In the genomic region with DNA sequence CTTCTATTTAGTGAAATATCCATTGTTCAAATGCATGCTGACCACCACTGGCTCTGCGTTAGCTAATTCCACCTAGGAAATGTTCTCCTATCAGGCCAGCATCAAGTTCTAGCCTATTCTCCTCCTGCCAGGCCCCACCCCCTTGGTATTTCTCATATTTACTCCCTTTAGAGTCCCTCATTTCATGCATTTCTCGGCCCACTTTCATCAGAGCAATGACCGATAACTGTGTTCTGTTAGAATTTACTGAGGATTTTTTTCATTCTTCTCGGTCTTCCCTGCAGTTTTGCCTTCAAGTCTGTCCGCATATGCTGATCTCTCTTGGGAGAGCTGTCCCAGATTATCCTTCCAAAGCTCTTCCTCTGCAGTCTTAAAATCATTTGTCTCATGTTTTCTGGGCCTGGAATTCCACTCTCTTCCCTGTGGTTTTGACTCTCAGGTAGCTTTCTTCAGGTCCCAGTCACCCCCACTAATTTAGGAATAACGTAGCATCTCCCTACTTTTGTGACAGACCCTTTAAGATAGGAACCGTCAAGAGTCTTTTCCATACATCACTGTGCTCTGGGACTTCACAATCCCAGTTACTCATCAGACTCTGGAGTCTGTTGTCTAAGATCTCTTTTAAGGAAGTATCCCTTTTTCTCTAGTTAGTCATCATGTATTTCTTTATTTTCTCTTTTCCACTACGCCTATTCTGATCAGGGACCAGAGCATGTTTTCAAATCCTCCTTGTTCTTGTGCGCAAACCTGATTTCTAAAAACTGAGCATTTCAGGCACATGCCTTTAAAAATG, we compare ENCODE assay signal across 20 cellular contexts.
A peak's percentile ranks its signal among the peaks of the same experiment; 100 is the strongest.
DNase-seq lines count a peak whose midpoint lies in the region; ATAC-seq and TF ChIP-seq lines count a peak whose summit lies in the region.
"Had no signal": no experiment of that assay in that cellular context is flagged by ENCODE, and none has a peak within 500 bp of the region (broad histone marks: within the 10 kb centered on the region; RNA-seq: fewer than 3 reads in every experiment).

No MANE protein-coding gene starts in this region.

- TF ChIP-seq POLR2A in heart left ventricle (IDR thresholded peaks at IDR 0.05) (no peak), testis (IDR thresholded peaks at IDR 0.05) (no peak)

- H3K9ac ChIP-seq in MM.1S (ENCODE audit: low read length) = no peak overlapping the region

- H3K4me3 ChIP-seq in heart left ventricle = no peak overlapping the region
- no peak overlapping the region for H3K4me3 ChIP-seq in fibroblast of mammary gland (ENCODE audit: control insufficient read depth, low read depth, low read length)
- no peak overlapping the region for H3K4me3 ChIP-seq in testis
- no peak overlapping the region for H3K4me3 ChIP-seq in MM.1S (ENCODE audit: low read length)
- H3K4me3 ChIP-seq: hepatocyte had no signal

- no peak overlapping the region for H3K4me2 ChIP-seq in MM.1S (ENCODE audit: low read depth, low read length)
- H3K4me2 ChIP-seq: hepatocyte had no signal

- DNase-seq in heart left ventricle (no peak), left ventricle myocardium superior (no peak), RPMI7951 (ENCODE audit: low read depth) (peak; percentile 28), fibroblast of mammary gland (ENCODE audit: low read depth) (peak; percentile 60), testis (no peak), germinal center (ENCODE audit: low spot score) (no peak), MM.1S (no peak)
- no peak for DNase-seq in activated CD4-positive, alpha-beta T cell treated with anti-CD3 and anti-CD28 coated beads, Interleukin-2, amount 50 U/mL, for 1 hour
- DNase-seq: ACHN; activated CD4-positive, alpha-beta T cell treated with anti-CD3 and anti-CD28 coated beads for 4 hours; Caco-2; cerebellar nuclear complex; GF-D8; left colon; NCI-H2107; NCI-H748 treated with DMSO at 0.1 percent for 48 hours; posterior cingulate gyrus; T-helper 2 cell had no signal

- H3K27ac ChIP-seq in heart left ventricle (peak overlapping the region in 11 of 12 donors; percentile 14 to 84 (median 66)), testis (peak overlapping the region; percentile 62 to 80), MM.1S (ENCODE audit: low read length) (no peak overlapping the region)
- H3K27ac ChIP-seq: epithelial cell of prostate had no signal

- no peaks in the 10 kb centered on the region for H3K79me2 ChIP-seq in MM.1S (ENCODE audit: low read length)
- H3K79me2 ChIP-seq: hepatocyte had no signal

- H3K36me3 ChIP-seq in heart left ventricle = peaks cover 0 to 7% (median 0%) of the 10 kb centered on the region in 9 donors
- H3K36me3 ChIP-seq in testis (ENCODE audit: low read depth, missing control alignments) = no peaks in the 10 kb centered on the region
- no peaks in the 10 kb centered on the region for H3K36me3 ChIP-seq in MM.1S (replicated peaks; ENCODE audit: insufficient read depth, low read length)

- H3K9me3 ChIP-seq in heart left ventricle = no peaks in the 10 kb centered on the region
- H3K9me3 ChIP-seq in testis = no peaks in the 10 kb centered on the region
- H3K9me3 ChIP-seq in MM.1S (replicated peaks; ENCODE audit: insufficient read depth, low read length) = no peaks in the 10 kb centered on the region
- H3K9me3 ChIP-seq: Caco-2 had no signal

- H3F3A ChIP-seq in MM.1S (ENCODE audit: insufficient read depth, low read length) = no peaks in the 10 kb centered on the region

- ATAC-seq in heart left ventricle (no peak), left ventricle myocardium superior (no peak)
- ATAC-seq: left colon had no signal

- H3K27me3 ChIP-seq in heart left ventricle (no peaks in the 10 kb centered on the region), testis (no peaks in the 10 kb centered on the region), MM.1S (replicated peaks; ENCODE audit: insufficient read depth, low read length) (no peaks in the 10 kb centered on the region)
- H3K27me3 ChIP-seq: hepatocyte had no signal

- intact Hi-C loops in heart left ventricle (cut with DNase I) (loop anchor here in 2 of 10 donors (5.0 kb wide), 2 partner anchors 104 to 179 kb away; no protein-coding TSS in a partner anchor), left ventricle myocardium superior (cut with micrococcal nuclease) (no loop called here), testis (cut with DNase I; ENCODE audit: low total_unique reads) (no loop called here)

- no peaks in the 10 kb centered on the region for H4K20me1 ChIP-seq in MM.1S (ENCODE audit: insufficient read depth, low read length)

- H3K4me1 ChIP-seq in heart left ventricle (peaks cover 19 to 80% (median 63%) of the 10 kb centered on the region in 12 donors), testis (peaks cover 65% of the 10 kb centered on the region), MM.1S (ENCODE audit: low read length) (no peaks in the 10 kb centered on the region)
- H3K4me1 ChIP-seq: Caco-2 had no signal

- no peak for TF ChIP-seq CTCF in heart left ventricle (IDR thresholded peaks at IDR 0.05)
- no peak for TF ChIP-seq CTCF in fibroblast of mammary gland (conservative IDR thresholded peaks at IDR 0.05; ENCODE audit: control insufficient read depth, insufficient read depth, low read depth, low read length)
- TF ChIP-seq CTCF in testis (IDR thresholded peaks at IDR 0.05) = no peak
- TF ChIP-seq CTCF in MM.1S (IDR thresholded peaks at IDR 0.05; ENCODE audit: low read length) = no peak

- 69 to 73% (median 71%) methylated on average over 9 of the region's 9 CpGs for WGBS in heart left ventricle, 4 donors
- WGBS in testis, 2 donors = 64 to 65% methylated on average over 9 of the region's 9 CpGs

- no peaks in the 10 kb centered on the region for H3K9me2 ChIP-seq in MM.1S (replicated peaks; ENCODE audit: insufficient read depth, low read length)

- no peak overlapping the region for H2AFZ ChIP-seq in MM.1S (ENCODE audit: low read length)
- H2AFZ ChIP-seq: hepatocyte had no signal

Comparison
In these comparisons a context has a peak if more than half of its experiments do, and no peak if none do; other contexts are left out.
1. DNase-seq: peak in RPMI7951 (single experiment) and fibroblast of mammary gland (single experiment); none in heart left ventricle (0 of 5), left ventricle myocardium superior (single experiment), testis (single experiment), germinal center (single experiment), MM.1S (single experiment) and activated CD4-positive, alpha-beta T cell treated with anti-CD3 and anti-CD28 coated beads, Interleukin-2, amount 50 U/mL, for 1 hour (single experiment).